Comparison of ENCODE assay signal across 8 cellular contexts in the genomic region with DNA sequence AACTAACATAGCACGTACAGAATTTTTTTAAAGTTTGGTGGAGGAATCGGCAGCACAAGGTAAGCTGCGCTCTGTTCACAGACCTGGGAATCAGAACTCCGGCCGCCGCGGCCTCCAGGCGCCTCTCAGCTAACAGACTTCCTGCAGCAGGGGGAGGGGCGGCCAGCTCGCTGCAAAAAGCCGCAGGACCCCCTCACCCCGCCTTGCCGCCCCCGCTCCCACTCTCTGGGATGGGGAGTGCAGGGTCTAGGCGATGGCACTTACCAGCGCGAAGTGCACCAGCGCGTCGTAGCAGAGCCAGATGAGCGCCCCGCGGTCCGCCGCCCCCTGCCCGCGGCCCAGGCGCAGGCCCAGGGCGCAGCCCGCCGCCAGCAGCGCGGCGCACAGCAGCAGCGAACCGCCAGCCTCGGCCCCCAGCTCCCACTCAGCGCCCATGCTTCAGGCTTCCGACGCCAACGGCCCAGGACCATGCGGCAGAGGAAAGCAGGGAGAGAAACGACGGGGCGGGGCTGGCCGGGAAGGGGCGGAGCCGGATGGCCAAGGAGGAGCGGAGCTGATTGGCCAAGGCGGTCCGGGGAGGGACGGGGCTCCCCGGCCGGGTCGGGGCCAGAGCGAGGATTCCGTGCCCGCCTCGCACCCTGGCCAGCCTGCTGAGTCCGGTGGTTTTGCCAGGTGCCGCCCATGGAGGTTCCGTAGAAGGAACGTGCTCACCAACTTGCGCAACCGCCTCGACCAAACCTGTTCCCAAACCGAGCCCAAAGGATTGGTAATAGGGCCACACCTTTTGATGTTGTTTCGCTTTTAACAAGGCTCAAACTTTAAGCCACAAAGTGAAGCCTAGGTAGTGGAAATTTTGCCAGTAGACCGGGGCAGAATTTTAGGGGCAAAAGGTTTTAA. TPM values are rescaled to one million over a fixed set of nuclear protein-coding genes. Genes with fewer than 3 reads are reported as not detected.
DNase-seq lines count a peak whose midpoint lies in the region; ATAC-seq and TF ChIP-seq lines count a peak whose summit lies in the region.

A gene (minus strand): TSS at position 497 of the 897 bp plus-strand sequence. CDS start 62 bp downstream, at position 435.

- intact Hi-C loops in PC-3 (cut with micrococcal nuclease): loop anchor here (2.0 kb wide), 1 partner anchor 102 kb away; a partner anchor contains a TSS

- H3K27ac ChIP-seq in HUES64 (ENCODE audit: low read depth, low read length) (peak within 1 kb of the TSS; percentile 90), PC-3 (ENCODE audit: low read length) (peak within 1 kb of the TSS; percentile 85), mucosa of rectum (ENCODE audit: low read depth in 2 of 2, low read length in 2 of 2) (peak within 1 kb of the TSS; percentile 75 to 89)

- DNase-seq in DMS 273 treated with DMSO at 0.1 percent for 48 hours (lab: John Stamatoyannopoulos, UW): peak; percentile 33
- peak; percentile 92 for DNase-seq in PC-3
- DNase-seq in activated T-cell treated with anti-CD3 and anti-CD28 coated beads for 48 hours (ENCODE audit: low read depth): peak; percentile 91
- peak; percentile 86 to 90 for DNase-seq in erythroblast (lab: John Stamatoyannopoulos, UW)
- DNase-seq in stimulated activated CD8-positive, alpha-beta memory T cell treated with anti-CD3 and anti-CD28 coated beads, Interleukin-4, amount 100 ng/mL, for 4 hours (ENCODE audit: low read depth in 2 of 2, low spot score in 1 of 2): peak; percentile 76

- WGBS in HUES64: 2% methylated on average over 69 of the region's 69 CpGs

- peaks cover 17% of the 10 kb centered on the region; the same call in 1 of the 2 replicates for H4K20me1 ChIP-seq in PC-3 (ENCODE audit: low read length)

- H3K4me1 ChIP-seq in HUES64 (ENCODE audit: insufficient read depth, low read length) (no peaks in the 10 kb centered on the region; the same call in 1 of the 2 replicates), PC-3 (ENCODE audit: insufficient read depth, low read length) (peaks cover 30% of the 10 kb centered on the region), mucosa of rectum (ENCODE audit: control insufficient read depth in 2 of 2, insufficient read depth in 2 of 2, low read length in 2 of 2) (peaks cover 7 to 19% of the 10 kb centered on the region in 2 donors)

- H3K36me3 ChIP-seq in HUES64 (ENCODE audit: insufficient read depth, low read length): peaks cover 25% of the 10 kb centered on the region
- H3K36me3 ChIP-seq in PC-3 (ENCODE audit: low read depth, low read length): no peaks in the 10 kb centered on the region
- peaks cover 0 to 4% of the 10 kb centered on the region in 2 donors for H3K36me3 ChIP-seq in mucosa of rectum (ENCODE audit: control insufficient read depth in 2 of 2, insufficient read depth in 2 of 2, low read length in 2 of 2)

- CTCF ChIA-PET in PC-3 (lab: Charles Lee): interaction anchor here (0.6 to 1.4 kb wide), 4 partner anchors 17 to 245 kb away, joined by 3 to 5 read pairs (median 4); a partner anchor contains a TSS

- POLR2A ChIA-PET in PC-3 (lab: Charles Lee; ENCODE audit: unreplicated experiment): interaction anchor here (0.6 to 1.0 kb wide), 3 partner anchors 9 to 102 kb away, joined by 3 to 14 read pairs (median 7); no protein-coding TSS in a partner anchor

- TF ChIP-seq CTCF in PC-3 (conservative IDR thresholded peaks at IDR 0.05; ENCODE audit: low read depth, low read length): no peak

- H3K9ac ChIP-seq in HUES64 (ENCODE audit: low read depth, low read length): peak within 1 kb of the TSS; percentile 87
- peak within 1 kb of the TSS; percentile 89 for H3K9ac ChIP-seq in PC-3 (ENCODE audit: low read length)
- H3K9ac ChIP-seq in mucosa of rectum (ENCODE audit: low read depth in 1 of 2, low read length in 2 of 2): peak within 1 kb of the TSS; percentile 74 to 78

- no TSS peak for BruUV-seq in PC-3 (replicated peaks; lab: Mats Ljungman, UMichigan)

- peak; percentile 63 for TF ChIP-seq POLR2A in erythroblast (IDR thresholded peaks at IDR 0.05; ENCODE audit: low read length)

- H3K9me2 ChIP-seq in PC-3 (replicated peaks; ENCODE audit: low read length): no peaks in the 10 kb centered on the region

- peak within 1 kb of the TSS; percentile 99 for H3K4me2 ChIP-seq in PC-3 (ENCODE audit: low read length)

- H2AFZ ChIP-seq in PC-3 (ENCODE audit: low read length): peak within 1 kb of the TSS; percentile 70

- peaks cover 47% of the 10 kb centered on the region for H3K79me2 ChIP-seq in PC-3 (ENCODE audit: low read length)

- H3K27me3 ChIP-seq in HUES64 (ENCODE audit: insufficient read depth, low read length): no peaks in the 10 kb centered on the region
- no peaks in the 10 kb centered on the region for H3K27me3 ChIP-seq in PC-3 (ENCODE audit: low read length)
- no peaks in the 10 kb centered on the region for H3K27me3 ChIP-seq in mucosa of rectum (ENCODE audit: control insufficient read depth in 2 of 2, insufficient read depth in 2 of 2, low read length in 2 of 2)

- no peaks in the 10 kb centered on the region for H3F3A ChIP-seq in PC-3 (ENCODE audit: low read length, unreplicated experiment)

- peak within 1 kb of the TSS; percentile 89 for H3K4me3 ChIP-seq in HUES64 (ENCODE audit: low read length)
- H3K4me3 ChIP-seq in PC-3 (ENCODE audit: low read length): peak within 1 kb of the TSS; percentile 98
- peak within 1 kb of the TSS; percentile 81 to 90 for H3K4me3 ChIP-seq in mucosa of rectum (ENCODE audit: low read length in 2 of 2)

- ATAC-seq in GM21447 (IDR thresholded peaks at IDR 0.05; ENCODE audit: unreplicated experiment) (peak; percentile 98), PC-3 (peak; percentile 88)

- H3K9me3 ChIP-seq in HUES64 (ENCODE audit: insufficient read depth, low read depth, low read length) (no peaks in the 10 kb centered on the region), PC-3 (ENCODE audit: low read length) (no peaks in the 10 kb centered on the region), mucosa of rectum (ENCODE audit: control insufficient read depth in 2 of 2, low read length in 2 of 2) (no peaks in the 10 kb centered on the region)

RNA-seq across cellular contexts. Expression of the gene that starts here (rescaled TPM):
- 102 TPM for polyA plus RNA-seq in HUES64 (2013, experiment 1 of 2)
- 120 TPM for polyA plus RNA-seq in HUES64 (2013, experiment 2 of 2)
- total RNA-seq in PC-3 (2014; rRNA removed): 108 and 118 TPM in 2 replicates

Comparison
In these comparisons a context has a peak if more than half of its experiments do, and no peak if none do; other contexts are left out.
1. Peak in every context shown above with its lines: DNase-seq, ATAC-seq, H3K4me3 ChIP-seq and H3K27ac ChIP-seq.
2. DNase-seq: peak in every context shown above with its lines; median percentile 92 in PC-3; 91 in activated T-cell treated with anti-CD3 and anti-CD28 coated beads for 48 hours; 88 in erythroblast; 76 in stimulated activated CD8-positive, alpha-beta memory T cell treated with anti-CD3 and anti-CD28 coated beads, Interleukin-4, amount 100 ng/mL, for 4 hours; 33 in DMS 273 treated with DMSO at 0.1 percent for 48 hours.